Comparison of ENCODE assay signal across 9 cellular contexts in the genomic region with DNA sequence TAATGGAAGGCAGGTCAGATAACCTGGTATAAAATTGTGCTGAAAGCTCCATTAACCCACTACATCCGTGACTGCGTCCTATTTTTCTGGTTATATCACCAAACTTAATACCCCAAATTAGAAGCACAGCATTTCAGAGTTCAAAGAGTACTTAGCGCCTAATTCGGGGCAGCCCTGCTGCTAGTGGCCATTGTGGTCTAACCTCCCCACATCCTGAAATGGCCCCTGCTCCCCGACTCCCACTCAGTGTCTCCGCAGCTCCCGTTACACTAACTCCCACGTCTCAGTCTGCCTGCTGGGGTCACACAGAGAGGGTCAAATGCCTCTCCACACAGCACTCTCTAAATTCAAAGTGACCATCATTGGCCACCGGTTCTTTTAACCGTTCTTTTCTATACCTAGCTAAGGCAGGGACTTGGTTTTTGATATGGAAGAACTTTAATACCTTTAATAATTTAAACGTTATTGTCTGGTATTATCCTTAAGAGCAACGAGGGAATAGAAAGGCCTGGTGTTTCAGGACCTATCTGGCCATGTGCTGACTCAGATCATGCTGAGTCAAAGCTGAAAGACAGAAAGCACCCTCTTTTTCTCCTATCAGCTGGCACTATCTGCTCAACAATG.
DNase-seq lines count a peak whose midpoint lies in the region; ATAC-seq and TF ChIP-seq lines count a peak whose summit lies in the region.
"Had no signal": no experiment of that assay in that cellular context is flagged by ENCODE, and none has a peak within 500 bp of the region (broad histone marks: within the 10 kb centered on the region; RNA-seq: fewer than 3 reads in every experiment).

No MANE protein-coding gene starts in this region.

- DNase-seq in T-helper 17 cell (no peak), nephron progenitor cell (peak; percentile 32), GM19238 (ENCODE audit: insufficient read length, low spot score) (no peak), NCI-H2196 treated with DMSO at 0.1 percent for 48 hours (lab: John Stamatoyannopoulos, UW; ENCODE audit: unreplicated experiment) (no peak)
- no peak for DNase-seq in CD4-positive, alpha-beta T cell
- DNase-seq: NCI-H187 treated with DMSO at 0.1 percent for 48 hours had no signal

- H3K27ac Mint-ChIP-seq in T-helper 17 cell = peak overlapping the region; percentile 77
- peak overlapping the region; percentile 97 for H3K27ac Mint-ChIP-seq in nephron progenitor cell
- H3K27ac Mint-ChIP-seq in CD4-positive, alpha-beta T cell = no peak overlapping the region

- H3K4me1 Mint-ChIP-seq in T-helper 17 cell (peaks cover 21% of the 10 kb centered on the region), nephron progenitor cell (peaks cover 53% of the 10 kb centered on the region)
- peaks cover 16% of the 10 kb centered on the region for H3K4me1 Mint-ChIP-seq in CD4-positive, alpha-beta T cell (ENCODE audit: low read depth)

- CTCF ChIA-PET in CD4-positive, alpha-beta T cell (lab: Charles Lee) = no interaction called here

- no peaks in the 10 kb centered on the region for H3K9me3 Mint-ChIP-seq in nephron progenitor cell
- H3K9me3 Mint-ChIP-seq in CD4-positive, alpha-beta T cell = no peaks in the 10 kb centered on the region

- no peaks in the 10 kb centered on the region for H3K27me3 ChIP-seq in CD4-positive, alpha-beta T cell (ENCODE audit: control insufficient read depth, insufficient read depth, low read length)
- H3K27me3 ChIP-seq: SJSA1 had no signal

- intact Hi-C loops in CD4-positive, alpha-beta T cell (cut with DNase I, micrococcal nuclease) = no loop called here

- H3K9me3 ChIP-seq in T-helper 17 cell (ENCODE audit: control insufficient read depth, low read length, poor library complexity, severe bottlenecking) = no peaks in the 10 kb centered on the region
- H3K9me3 ChIP-seq in CD4-positive, alpha-beta T cell (ENCODE audit: control insufficient read depth, low read length) = no peaks in the 10 kb centered on the region
- H3K9me3 ChIP-seq: SJSA1 had no signal

- no peak for TF ChIP-seq CTCF in nephron progenitor cell (IDR thresholded peaks at IDR 0.05)
- no peak for TF ChIP-seq CTCF in CD4-positive, alpha-beta T cell (IDR thresholded peaks at IDR 0.05)

- H3K36me3 Mint-ChIP-seq in T-helper 17 cell (ENCODE audit: low read depth) = peaks cover 8% of the 10 kb centered on the region
- peaks cover 65% of the 10 kb centered on the region for H3K36me3 Mint-ChIP-seq in nephron progenitor cell (ENCODE audit: low read depth)
- H3K36me3 Mint-ChIP-seq in CD4-positive, alpha-beta T cell (ENCODE audit: low read depth) = peaks cover 78% of the 10 kb centered on the region

- peak; percentile 60 for ATAC-seq in GM18873 (IDR thresholded peaks at IDR 0.05; ENCODE audit: low FRiP score, unreplicated experiment)
- peak; percentile 86 for ATAC-seq in HG02610 (IDR thresholded peaks at IDR 0.05; ENCODE audit: unreplicated experiment)
- ATAC-seq in T-helper 17 cell = no peak
- no peak for ATAC-seq in CD4-positive, alpha-beta T cell (ENCODE audit: poor library complexity)

- H3K4me3 Mint-ChIP-seq in T-helper 17 cell (no peak overlapping the region), nephron progenitor cell (peak overlapping the region; percentile 27)
- no peak overlapping the region for H3K4me3 Mint-ChIP-seq in CD4-positive, alpha-beta T cell

- no peak overlapping the region for H3K27ac ChIP-seq in CD4-positive, alpha-beta T cell (ENCODE audit: low read depth, low read length)
- H3K27ac ChIP-seq: SJSA1 had no signal

- POLR2A ChIA-PET in CD4-positive, alpha-beta T cell (lab: Charles Lee) = interaction anchor here (1.4 kb wide), 1 partner anchor 12 kb away, joined by 4 read pairs; no protein-coding TSS in a partner anchor

- H3K27me3 Mint-ChIP-seq in T-helper 17 cell (no peaks in the 10 kb centered on the region), nephron progenitor cell (ENCODE audit: low read depth, poor library complexity) (peaks cover 2% of the 10 kb centered on the region)
- no peaks in the 10 kb centered on the region for H3K27me3 Mint-ChIP-seq in CD4-positive, alpha-beta T cell

Comparison
In these comparisons a context has a peak if more than half of its experiments do, and no peak if none do; other contexts are left out.
1. ATAC-seq: peak in GM18873 (single experiment) and HG02610 (single experiment); none in T-helper 17 cell (single experiment) and CD4-positive, alpha-beta T cell (single experiment).